In the genomic region with DNA sequence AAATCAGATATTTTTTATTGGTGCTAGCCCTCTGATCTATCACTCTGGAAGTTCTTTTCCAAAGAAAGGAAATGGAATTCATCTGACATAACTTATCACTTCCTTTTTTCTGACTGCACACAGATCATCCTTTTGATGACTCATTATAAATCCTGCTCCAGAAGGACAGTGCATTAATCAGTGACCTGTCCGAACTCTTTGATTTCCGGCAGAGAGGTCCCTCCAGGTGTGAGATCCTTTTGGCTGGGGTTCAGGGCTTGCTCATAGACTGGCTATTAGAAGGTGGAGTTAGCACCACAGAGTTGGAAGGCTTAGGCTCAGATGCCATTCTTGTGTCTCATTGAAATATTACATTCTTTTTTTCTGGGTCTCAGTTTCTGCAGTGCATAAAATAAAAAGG, we compare ENCODE assay signal across 14 cellular contexts.
A peak's percentile ranks its signal among the peaks of the same experiment; 100 is the strongest.
DNase-seq lines count a peak whose midpoint lies in the region; ATAC-seq, FAIRE-seq and TF ChIP-seq lines count a peak whose summit lies in the region.
"Had no signal": no experiment of that assay in that cellular context is flagged by ENCODE, and none has a peak within 500 bp of the region (broad histone marks: within the 10 kb centered on the region; RNA-seq: fewer than 3 reads in every experiment).

No MANE protein-coding gene starts in this region.

- TF ChIP-seq RAD21 in Ishikawa (IDR thresholded peaks at IDR 0.05; ENCODE audit: low read depth) = no peak
- no peak for TF ChIP-seq RAD21 in K562 (CRISPR knock-in tag; conservative IDR thresholded peaks at IDR 0.05 in 1 of 2, IDR thresholded peaks at IDR 0.05 in 1 of 2)

- BruUV-seq in K562 (replicated peaks; lab: Mats Ljungman, UMichigan) = no TSS peak

- no peak overlapping the region for H2AFZ ChIP-seq in K562 (ENCODE audit: low read depth, low read length)
- H2AFZ ChIP-seq: hepatocyte had no signal

- in situ Hi-C loops in K562 (cut with MboI) = no loop called here

- no peaks in the 10 kb centered on the region for H3K9me1 ChIP-seq in K562 (ENCODE audit: control insufficient read depth, insufficient read depth, low read length)

- no peaks in the 10 kb centered on the region for H3K79me2 ChIP-seq in K562 (ENCODE audit: control insufficient read depth, insufficient read depth, low read length)
- H3K79me2 ChIP-seq: hepatocyte had no signal

- H3K4me2 ChIP-seq in K562 (ENCODE audit: insufficient read depth, low read length) = no peak overlapping the region
- H3K4me2 ChIP-seq: hepatocyte had no signal

- POLR2A ChIA-PET in K562 (lab: Yijun Ruan, JAX) = no interaction called here

- DNase-seq in CD1c-positive myeloid dendritic cell (ENCODE audit: extremely low spot score) (peak; percentile 38), K562 (ENCODE audit: extremely low read depth in 1 of 4, low spot score in 3 of 4) (no peak), lung microvascular endothelial cell (ENCODE audit: low read depth in 2 of 2) (peak; percentile 74 to 85), posterior vena cava (ENCODE audit: low spot score) (no peak), mucosa of gallbladder (ENCODE audit: low spot score) (no peak)
- DNase-seq: activated gamma-delta T cell treated with Interleukin-2 at 50 U/mL for 16 hours; CD8-positive, alpha-beta T cell; mucosa of descending colon; NCI-H524 had no signal

- no peak for TF ChIP-seq CTCF in K562 (IDR thresholded peaks at IDR 0.05 in 2 of 3, conservative IDR thresholded peaks at IDR 0.05 in 1 of 3; ENCODE audit: insufficient read depth in 2 of 3, low read depth in 1 of 3, low read length in 3 of 3)

- H3K9me3 ChIP-seq in K562 (replicated peaks; ENCODE audit: control insufficient read depth, insufficient read depth, low read depth, low read length) = no peaks in the 10 kb centered on the region
- H3K9me3 ChIP-seq: mucosa of descending colon had no signal

- TF ChIP-seq POLR2A in K562 (conservative IDR thresholded peaks at IDR 0.05) = no peak

- H3K4me1 ChIP-seq in K562 (replicated peaks in 1 of 2; ENCODE audit: control insufficient read depth in 2 of 2, insufficient read depth in 2 of 2, low read length in 2 of 2) = no peaks in the 10 kb centered on the region; a peak in 2 of 5 replicates

- no peak for FAIRE-seq in K562 (lab: Jason Lieb, UNC)
- FAIRE-seq: colon had no signal

- CTCF ChIA-PET in K562 (lab: Yijun Ruan, JAX; ENCODE audit: low intra/inter-chr PET ratio) = no interaction called here

- H3K4me3 ChIP-seq in K562 = no peak overlapping the region
- H3K4me3 ChIP-seq: hepatocyte, mucosa of descending colon had no signal

- H3K27me3 ChIP-seq in K562 (ENCODE audit: control insufficient read depth in 2 of 2, insufficient read depth in 2 of 2, low read length in 2 of 2) = no peaks in the 10 kb centered on the region
- H3K27me3 ChIP-seq: hepatocyte had no signal

- no peak overlapping the region for H3K9ac ChIP-seq in K562 (ENCODE audit: insufficient read depth in 1 of 2, low read depth in 2 of 2, low read length in 2 of 2)

- intact Hi-C loops in K562 (cut with micrococcal nuclease) = no loop called here
- intact Hi-C loops in posterior vena cava (cut with DNase I) = loop anchor here (10.0 kb wide), 1 partner anchor 70 kb away; no protein-coding TSS in a partner anchor

- TF ChIP-seq EP300 in Ishikawa (IDR thresholded peaks at IDR 0.05; ENCODE audit: borderline replicate concordance) (peak; percentile 98), K562 (IDR thresholded peaks at IDR 0.05; ENCODE audit: low read length) (no peak)

- H3K36me3 ChIP-seq in K562 (ENCODE audit: control insufficient read depth, insufficient read depth, low read length) = no peaks in the 10 kb centered on the region

- no peaks in the 10 kb centered on the region for H4K20me1 ChIP-seq in K562 (replicated peaks; ENCODE audit: control insufficient read depth, insufficient read depth, low read length)

- 48% methylated on average over 2 of the region's 2 CpGs for WGBS in K562 (ENCODE audit: insufficient coverage, low coverage, missing lambda C conversion rate)

- H3K27ac ChIP-seq in K562 (ENCODE audit: extremely low read depth, low read depth, low read length) = no peak overlapping the region
- H3K27ac ChIP-seq: hepatocyte had no signal

- ATAC-seq in K562 = no peak
- no peak for ATAC-seq in GM18858 (IDR thresholded peaks at IDR 0.05; ENCODE audit: unreplicated experiment)
- ATAC-seq in HG03342 (IDR thresholded peaks at IDR 0.05; ENCODE audit: unreplicated experiment) = no peak
- ATAC-seq: CD8-positive, alpha-beta T cell; mucosa of descending colon had no signal

TF ChIP-seq in Ishikawa, 13 proteins besides CTCF, POLR2A, EP300 and RAD21:
- TF ChIP-seq TEAD4 (IDR thresholded peaks at IDR 0.05) = peak; percentile 77
- TF ChIP-seq NFIC (IDR thresholded peaks at IDR 0.05) = peak; percentile 95
- TF ChIP-seq CREB1 (IDR thresholded peaks at IDR 0.05; ENCODE audit: low read depth) = no peak
- TF ChIP-seq FOXM1 (IDR thresholded peaks at IDR 0.05; ENCODE audit: borderline replicate concordance, low read depth) = peak; percentile 96
- 0 out of 2 replicates have a peak, but pooled peaks have one; percentile 10 for TF ChIP-seq CEBPB (IDR thresholded peaks at IDR 0.05)
- TF ChIP-seq, protein P1, sequence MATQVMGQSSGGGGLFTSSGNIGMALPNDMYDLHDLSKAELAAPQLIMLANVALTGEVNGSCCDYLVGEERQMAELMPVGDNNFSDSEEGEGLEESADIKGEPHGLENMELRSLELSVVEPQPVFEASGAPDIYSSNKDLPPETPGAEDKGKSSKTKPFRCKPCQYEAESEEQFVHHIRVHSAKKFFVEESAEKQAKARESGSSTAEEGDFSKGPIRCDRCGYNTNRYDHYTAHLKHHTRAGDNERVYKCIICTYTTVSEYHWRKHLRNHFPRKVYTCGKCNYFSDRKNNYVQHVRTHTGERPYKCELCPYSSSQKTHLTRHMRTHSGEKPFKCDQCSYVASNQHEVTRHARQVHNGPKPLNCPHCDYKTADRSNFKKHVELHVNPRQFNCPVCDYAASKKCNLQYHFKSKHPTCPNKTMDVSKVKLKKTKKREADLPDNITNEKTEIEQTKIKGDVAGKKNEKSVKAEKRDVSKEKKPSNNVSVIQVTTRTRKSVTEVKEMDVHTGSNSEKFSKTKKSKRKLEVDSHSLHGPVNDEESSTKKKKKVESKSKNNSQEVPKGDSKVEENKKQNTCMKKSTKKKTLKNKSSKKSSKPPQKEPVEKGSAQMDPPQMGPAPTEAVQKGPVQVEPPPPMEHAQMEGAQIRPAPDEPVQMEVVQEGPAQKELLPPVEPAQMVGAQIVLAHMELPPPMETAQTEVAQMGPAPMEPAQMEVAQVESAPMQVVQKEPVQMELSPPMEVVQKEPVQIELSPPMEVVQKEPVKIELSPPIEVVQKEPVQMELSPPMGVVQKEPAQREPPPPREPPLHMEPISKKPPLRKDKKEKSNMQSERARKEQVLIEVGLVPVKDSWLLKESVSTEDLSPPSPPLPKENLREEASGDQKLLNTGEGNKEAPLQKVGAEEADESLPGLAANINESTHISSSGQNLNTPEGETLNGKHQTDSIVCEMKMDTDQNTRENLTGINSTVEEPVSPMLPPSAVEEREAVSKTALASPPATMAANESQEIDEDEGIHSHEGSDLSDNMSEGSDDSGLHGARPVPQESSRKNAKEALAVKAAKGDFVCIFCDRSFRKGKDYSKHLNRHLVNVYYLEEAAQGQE (IDR thresholded peaks at IDR 0.05; ENCODE audit: low read depth) = no peak
- TF ChIP-seq YY1 (IDR thresholded peaks at IDR 0.05; ENCODE audit: low read depth) = no peak
- TF ChIP-seq TCF12 (IDR thresholded peaks at IDR 0.05; ENCODE audit: low read depth) = peak; percentile 98
- TF ChIP-seq, protein P2, sequence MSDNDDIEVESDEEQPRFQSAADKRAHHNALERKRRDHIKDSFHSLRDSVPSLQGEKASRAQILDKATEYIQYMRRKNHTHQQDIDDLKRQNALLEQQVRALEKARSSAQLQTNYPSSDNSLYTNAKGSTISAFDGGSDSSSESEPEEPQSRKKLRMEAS (IDR thresholded peaks at IDR 0.05) = peak; percentile 44; the same call in 1 of the 2 replicates

TF ChIP-seq in K562, 482 proteins besides CTCF, POLR2A, EP300 and RAD21 (continues in another document):
- TF ChIP-seq, protein P3, sequence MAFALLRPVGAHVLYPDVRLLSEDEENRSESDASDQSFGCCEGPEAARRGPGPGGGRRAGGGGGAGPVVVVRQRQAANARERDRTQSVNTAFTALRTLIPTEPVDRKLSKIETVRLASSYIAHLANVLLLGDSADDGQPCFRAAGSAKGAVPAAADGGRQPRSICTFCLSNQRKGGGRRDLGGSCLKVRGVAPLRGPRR (CRISPR knock-in tag; IDR thresholded peaks at IDR 0.05) = no peak
- TF ChIP-seq C11orf30 (IDR thresholded peaks at IDR 0.05; ENCODE audit: low read depth) (peak; percentile 61; the same call in 1 of the 2 replicates), SPI1 (IDR thresholded peaks at IDR 0.05; ENCODE audit: borderline replicate concordance, low read depth, low read length) (peak; percentile 51; the same call in 1 of the 2 replicates), ZNF316 (IDR thresholded peaks at IDR 0.05) (peak; percentile 16; the same call in 1 of the 2 replicates), JUND (IDR thresholded peaks at IDR 0.05; ENCODE audit: borderline replicate concordance, low read depth, low read length) (peak; percentile 34; the same call in 1 of the 2 replicates), JUND (tag; IDR thresholded peaks at IDR 0.05; ENCODE audit: borderline replicate concordance, low read depth, low read length) (peak; percentile 47; the same call in 1 of the 3 replicates), FOSL1 (tag; conservative IDR thresholded peaks at IDR 0.05) (peak; percentile 66), MEIS2 (IDR thresholded peaks at IDR 0.05; ENCODE audit: partially characterized antibody) (peak; percentile 47)
- TF ChIP-seq, protein P4, sequence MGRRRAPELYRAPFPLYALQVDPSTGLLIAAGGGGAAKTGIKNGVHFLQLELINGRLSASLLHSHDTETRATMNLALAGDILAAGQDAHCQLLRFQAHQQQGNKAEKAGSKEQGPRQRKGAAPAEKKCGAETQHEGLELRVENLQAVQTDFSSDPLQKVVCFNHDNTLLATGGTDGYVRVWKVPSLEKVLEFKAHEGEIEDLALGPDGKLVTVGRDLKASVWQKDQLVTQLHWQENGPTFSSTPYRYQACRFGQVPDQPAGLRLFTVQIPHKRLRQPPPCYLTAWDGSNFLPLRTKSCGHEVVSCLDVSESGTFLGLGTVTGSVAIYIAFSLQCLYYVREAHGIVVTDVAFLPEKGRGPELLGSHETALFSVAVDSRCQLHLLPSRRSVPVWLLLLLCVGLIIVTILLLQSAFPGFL (CRISPR knock-in tag; IDR thresholded peaks at IDR 0.05) = no peak
- TF ChIP-seq, protein P5, sequence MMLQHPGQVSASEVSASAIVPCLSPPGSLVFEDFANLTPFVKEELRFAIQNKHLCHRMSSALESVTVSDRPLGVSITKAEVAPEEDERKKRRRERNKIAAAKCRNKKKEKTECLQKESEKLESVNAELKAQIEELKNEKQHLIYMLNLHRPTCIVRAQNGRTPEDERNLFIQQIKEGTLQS (IDR thresholded peaks at IDR 0.05) = peak; percentile 62
- TF ChIP-seq, protein P5 (CRISPR knock-in tag; conservative IDR thresholded peaks at IDR 0.05) = no peak

Comparison
In these comparisons a context has a peak if more than half of its experiments do, and no peak if none do; other contexts are left out.
1. DNase-seq: peak in CD1c-positive myeloid dendritic cell (single experiment) and lung microvascular endothelial cell (2 of 2); none in K562 (0 of 4), posterior vena cava (single experiment) and mucosa of gallbladder (single experiment).